Comparison of ENCODE assay signal across 20 cellular contexts in the genomic region with DNA sequence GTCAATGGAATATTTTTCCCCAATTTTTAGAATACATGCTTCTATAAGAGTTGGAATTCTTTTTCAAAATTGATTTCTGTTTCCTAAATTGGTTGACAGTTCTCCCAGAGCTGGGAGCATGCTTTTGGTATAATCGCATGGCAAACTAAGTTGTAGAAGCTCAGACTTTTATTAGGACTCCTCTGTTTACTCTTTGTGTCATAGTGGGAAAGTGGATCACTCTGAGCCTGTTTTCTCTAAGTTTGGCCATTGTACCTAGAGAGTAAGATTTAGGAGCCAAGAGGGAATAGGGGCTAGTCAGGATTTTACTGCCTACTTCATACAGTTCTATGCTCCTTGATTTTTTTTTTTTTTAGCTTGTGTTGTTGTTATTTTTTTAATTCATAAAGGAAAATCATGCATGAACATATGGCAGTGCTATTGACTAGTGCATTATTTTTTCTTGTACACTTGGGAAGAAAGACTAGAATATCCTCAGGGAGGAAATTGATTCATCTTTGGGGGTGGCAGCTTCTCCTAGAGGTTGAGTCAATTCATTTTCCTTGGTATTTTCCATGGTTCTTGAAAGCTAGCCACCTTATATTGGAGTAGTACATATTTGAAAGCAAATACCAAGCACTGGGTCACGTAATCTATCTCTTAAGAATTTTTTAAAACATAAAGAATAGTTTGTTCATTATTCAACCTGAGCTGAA.
DNase-seq lines count a peak whose midpoint lies in the region; ATAC-seq and TF ChIP-seq lines count a peak whose summit lies in the region.
"Had no signal": no experiment of that assay in that cellular context is flagged by ENCODE, and none has a peak within 500 bp of the region (broad histone marks: within the 10 kb centered on the region; RNA-seq: fewer than 3 reads in every experiment).

No MANE protein-coding gene starts in this region.

- DNase-seq in NCI-H2171 treated with DMSO at 0.1 percent for 48 hours (lab: John Stamatoyannopoulos, UW) (peak; percentile 20), NCI-H2171 (lab: John Stamatoyannopoulos, UW) (no peak), fibroblast of peridontal ligament (ENCODE audit: extremely low read depth) (peak; percentile 13), stromal cell of bone marrow (ENCODE audit: low read depth) (peak; percentile 27), HuH-7 (ENCODE audit: low spot score) (no peak)
- DNase-seq: Caco-2, DMS153, H7, KBM-7, NCI-H1105, NCI-H2081 treated with DMSO at 0.1 percent for 48 hours, NCI-H510A treated with DMSO at 0.1 percent for 48 hours, NCI-H82, OCI-M1, SHP77, SK-N-SH had no signal

- ATAC-seq in HG03025 (IDR thresholded peaks at IDR 0.05; ENCODE audit: low FRiP score, unreplicated experiment) (no peak), HG03354 (IDR thresholded peaks at IDR 0.05; ENCODE audit: poor library complexity, severe bottlenecking, unreplicated experiment) (no peak)

- H3K27ac ChIP-seq in VCaP = peak overlapping the region; percentile 92; the same call in 1 of the 2 replicates
- H3K27ac ChIP-seq: 22Rv1 had no signal

- TF ChIP-seq CTCF in VCaP (conservative IDR thresholded peaks at IDR 0.05) = no peak

Comparison
In these comparisons a context has a peak if more than half of its experiments do, and no peak if none do; other contexts are left out.
1. DNase-seq: peak in NCI-H2171 treated with DMSO at 0.1 percent for 48 hours (single experiment), fibroblast of peridontal ligament (single experiment) and stromal cell of bone marrow (single experiment); none in NCI-H2171 (single experiment) and HuH-7 (single experiment).